Comparison of ENCODE assay signal across 28 cellular contexts in the genomic region with DNA sequence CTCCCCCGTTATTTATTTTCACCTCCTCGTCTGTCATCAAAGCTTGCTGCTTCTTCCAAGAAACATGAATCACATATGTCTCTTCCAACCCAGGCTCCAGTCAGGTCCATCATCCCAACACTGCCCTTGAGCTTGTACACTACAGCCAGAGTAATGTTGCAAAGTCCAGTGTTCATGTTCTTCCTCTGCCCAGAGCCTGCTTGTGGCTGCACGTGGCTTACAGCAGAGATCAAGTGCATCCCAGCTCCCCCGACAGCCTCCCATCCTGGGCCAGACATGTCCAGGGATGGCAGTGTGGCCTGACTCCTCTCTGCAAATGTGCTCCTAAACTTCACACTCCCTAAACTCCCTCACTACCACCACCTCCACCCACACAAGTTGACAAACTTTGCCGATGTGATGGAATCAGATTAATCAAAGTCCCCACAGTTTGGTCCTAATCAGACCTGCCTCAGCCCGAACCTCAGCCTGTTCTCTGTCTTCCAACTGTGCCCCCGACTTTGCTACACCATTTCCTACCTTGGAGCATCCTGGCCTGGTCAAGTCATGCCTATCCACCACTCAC.
"Had no signal": no experiment of that assay in that cellular context is flagged by ENCODE, and none has a peak within 500 bp of the region (broad histone marks: within the 10 kb centered on the region; RNA-seq: fewer than 3 reads in every experiment).

No MANE protein-coding gene starts in this region.

- H3K27ac ChIP-seq: breast epithelium, Peyer's patch, RWPE1, SJCRH30, VCaP had no signal

- ATAC-seq: activated CD4-positive, alpha-beta T cell treated with anti-CD3 and anti-CD28 coated beads for 36 hours had no signal

- DNase-seq: activated CD4-positive, alpha-beta memory T cell treated with anti-CD3 and anti-CD28 coated beads, Interleukin-2, amount 10 ng/mL, durations not matched to agents 7 days and 5 days; activated CD4-positive, alpha-beta T cell treated with anti-CD3 and anti-CD28 coated beads for 36 hours; activated CD4-positive, alpha-beta T cell treated with anti-CD3 and anti-CD28 coated beads, Interleukin-2, amount 50 U/mL, for 1 hour; activated CD8-positive, alpha-beta memory T cell treated with anti-CD3 and anti-CD28 coated beads, Interleukin-2, amount 50 U/mL, for 48 hours; activated effector memory CD4-positive, alpha-beta T cell treated with Interleukin-2 at 50 U/mL for 16 hours; activated naive CD4-positive, alpha-beta T cell; activated T-cell treated with anti-CD3 and anti-CD28 coated beads, Interleukin-2, amount 50 U/mL, for 1 hour; aorta; IMR-90; Kasumi-1; KBM-7; NCI-H1092 treated with DMSO at 0.1 percent for 48 hours; NCI-H1417 treated with DMSO at 0.1 percent for 48 hours; NCI-H1694; NCI-H2029; NCI-H2107; NCI-H345; NCI-H524; Peyer's patch; Right ventricle myocardium superior; SJCRH30; SK-N-SH; T-helper 1 cell had no signal

- H3K36me3 ChIP-seq: breast epithelium, Peyer's patch, SJCRH30 had no signal

- H3K9me3 Mint-ChIP-seq: activated CD4-positive, alpha-beta memory T cell treated with anti-CD3 and anti-CD28 coated beads, Interleukin-2, amount 10 ng/mL, durations not matched to agents 7 days and 5 days; activated naive CD4-positive, alpha-beta T cell treated with anti-CD3 and anti-CD28 coated beads, Interleukin-2, amount 50 U/mL, for 24 hours; activated T-helper 1 cell treated with anti-CD3 and anti-CD28 coated beads, Interleukin-12 subunit alpha, Interleukin-12 subunit beta, Interleukin-2, Interleukin-4 antibody, amounts not matched to agents 30 ng/mL and 10 ng/mL and 1 ng/mL, durations not matched to agents 14 hours and 24 hours and 36 hours had no signal

- H3K9me3 ChIP-seq: breast epithelium, Peyer's patch, SJCRH30, SK-N-SH had no signal

- H3K4me1 ChIP-seq: breast epithelium, Peyer's patch, SJCRH30 had no signal

- H3K27me3 ChIP-seq: Peyer's patch had no signal

- H3K4me1 Mint-ChIP-seq: activated CD4-positive, alpha-beta memory T cell treated with anti-CD3 and anti-CD28 coated beads, Interleukin-2, amount 10 ng/mL, durations not matched to agents 7 days and 5 days; activated CD4-positive, alpha-beta T cell treated with anti-CD3 and anti-CD28 coated beads for 36 hours; activated naive CD4-positive, alpha-beta T cell treated with anti-CD3 and anti-CD28 coated beads, Interleukin-2, amount 50 U/mL, for 24 hours had no signal

- H3K4me2 ChIP-seq: SK-N-SH had no signal

- H3K4me3 Mint-ChIP-seq: activated CD4-positive, alpha-beta memory T cell treated with anti-CD3 and anti-CD28 coated beads, Interleukin-2, amount 10 ng/mL, durations not matched to agents 7 days and 5 days; activated CD4-positive, alpha-beta T cell treated with anti-CD3 and anti-CD28 coated beads for 36 hours; activated naive CD4-positive, alpha-beta T cell treated with anti-CD3 and anti-CD28 coated beads, Interleukin-2, amount 50 U/mL, for 24 hours; activated T-helper 1 cell treated with anti-CD3 and anti-CD28 coated beads, Interleukin-12 subunit alpha, Interleukin-12 subunit beta, Interleukin-2, Interleukin-4 antibody, amounts not matched to agents 30 ng/mL and 10 ng/mL and 1 ng/mL, durations not matched to agents 14 hours and 24 hours and 36 hours had no signal

- H3K27ac Mint-ChIP-seq: activated CD4-positive, alpha-beta memory T cell treated with anti-CD3 and anti-CD28 coated beads, Interleukin-2, amount 10 ng/mL, durations not matched to agents 7 days and 5 days; activated CD4-positive, alpha-beta T cell treated with anti-CD3 and anti-CD28 coated beads for 36 hours; activated naive CD4-positive, alpha-beta T cell treated with anti-CD3 and anti-CD28 coated beads, Interleukin-2, amount 50 U/mL, for 24 hours; activated T-helper 1 cell treated with anti-CD3 and anti-CD28 coated beads, Interleukin-12 subunit alpha, Interleukin-12 subunit beta, Interleukin-2, Interleukin-4 antibody, amounts not matched to agents 30 ng/mL and 10 ng/mL and 1 ng/mL, durations not matched to agents 14 hours and 24 hours and 36 hours had no signal

- H3K4me3 ChIP-seq: breast epithelium, Peyer's patch, SJCRH30 had no signal

- H3K9ac ChIP-seq: SK-N-SH had no signal

- H3K36me3 Mint-ChIP-seq: activated naive CD4-positive, alpha-beta T cell treated with anti-CD3 and anti-CD28 coated beads, Interleukin-2, amount 50 U/mL, for 24 hours had no signal
